ENCODE assay signal across 8 cellular contexts in genomic region chr2:189661148-189661956, GRCh38. TPM values are rescaled to one million over a fixed set of nuclear protein-coding genes. Genes with fewer than 3 reads are reported as not detected.
DNase-seq lines count a peak whose midpoint lies in the region; ATAC-seq, FAIRE-seq and TF ChIP-seq lines count a peak whose summit lies in the region.

Gene ASNSD1, plus strand, starts transcription at chr2:189661459. Its CDS starts 4,674 bp downstream, at chr2:189666133.

- RAD21 ChIA-PET in GM12878 (lab: Charles Lee; ENCODE audit: unreplicated experiment): interaction anchor here (0.6 to 2.3 kb wide), 19 partner anchors 11 to 690 kb away, joined by 3 to 14 read pairs (median 3); partner anchors contain the start of genes ANKAR, MSTN, ORMDL1 and OSGEPL1

- H3K27ac ChIP-seq in 22Rv1 (peak within 1 kb of the TSS; percentile 58), GM12878 (ENCODE audit: control insufficient read depth, insufficient read depth) (peak within 1 kb of the TSS; percentile 93)

- POLR2A ChIA-PET in GM12878 (lab: Charles Lee): interaction anchor here (0.6 to 2.4 kb wide), 7 partner anchors 8 to 101 kb away, joined by 3 to 11 read pairs (median 5); partner anchors contain the start of genes ANKAR and OSGEPL1

- TF ChIP-seq EP300 in GM12878 (IDR thresholded peaks at IDR 0.05; ENCODE audit: borderline replicate concordance in 1 of 2, control insufficient read depth in 1 of 2, low read depth in 2 of 2, low read length in 2 of 2): no peak

- peak; percentile 88 for FAIRE-seq in GM12878 (lab: Jason Lieb, UNC)

- TSS peak; percentile 86 for BruUV-seq in GM12878 (replicated peaks; lab: Mats Ljungman, UMichigan)

- peak within 1 kb of the TSS; percentile 82 for H3K4me3 ChIP-seq in GM12878
- peak within 1 kb of the TSS; percentile 95 for H3K4me3 ChIP-seq in retinal pigment epithelial cell (ENCODE audit: low read length)

- peak; percentile 93 for TF ChIP-seq RAD21 in GM12878 (IDR thresholded peaks at IDR 0.05; ENCODE audit: insufficient read depth, low read depth, low read length)

- H3K79me2 ChIP-seq in GM12878 (ENCODE audit: control insufficient read depth, insufficient read depth, low read length): peaks cover 34% of the 10 kb centered on the region

- DNase-seq in NCI-H2029 treated with DMSO at 0.1 percent for 48 hours (lab: John Stamatoyannopoulos, UW): peak; percentile 99
- DNase-seq in T1000 (lab: John Stamatoyannopoulos, UW): peak; percentile 96
- DNase-seq in GM12878 (ENCODE audit: low read depth, low spot score): peak; percentile 99
- DNase-seq in hypothalamus (lab: John Stamatoyannopoulos, UW): peak; percentile 63 to 98 (median 92)
- DNase-seq in retinal pigment epithelial cell (ENCODE audit: low read depth): peak; percentile 99

- in situ Hi-C loops in GM12878 (cut with MboI): no loop called here

- H3K9ac ChIP-seq in GM12878 (ENCODE audit: control insufficient read depth, insufficient read depth, low read length): peak within 1 kb of the TSS; percentile 99

- no peaks in the 10 kb centered on the region for H3K27me3 ChIP-seq in GM12878 (replicated peaks in 1 of 2; ENCODE audit: control insufficient read depth in 2 of 2, insufficient read depth in 2 of 2, low read length in 1 of 2)

- WGBS in GM12878 (ENCODE audit: insufficient coverage, insufficient replicate concordance, low lambda C conversion rate, missing lambda C conversion rate): 2% methylated on average over 46 of the region's 46 CpGs

- peak within 1 kb of the TSS; percentile 78 for H3K4me2 ChIP-seq in GM12878 (ENCODE audit: control insufficient read depth, insufficient read depth)

- SMC1A ChIA-PET in GM12878 (lab: Charles Lee; ENCODE audit: uncharacterized antibody, unreplicated experiment): interaction anchor here (0.6 to 6.9 kb wide), 18 partner anchors 8 to 1000 kb away, joined by 3 to 71 read pairs (median 4); partner anchors contain the start of genes ANKAR and OSGEPL1

- intact Hi-C loops in GM12878 (cut with micrococcal nuclease; ENCODE audit: unreplicated experiment): loop anchor here (1.0 to 5.0 kb wide), 8 partner anchors 13 to 521 kb away; partner anchors contain the start of genes ANKAR, ORMDL1, OSGEPL1 and PMS1

- TF ChIP-seq CTCF in 22Rv1 (IDR thresholded peaks at IDR 0.05) (peak; percentile 98), GM12878 (IDR thresholded peaks at IDR 0.05 in 2 of 3, conservative IDR thresholded peaks at IDR 0.05 in 1 of 3; ENCODE audit: control insufficient read depth in 2 of 3, extremely low read depth in 1 of 3, insufficient read depth in 1 of 3, low read depth in 3 of 3, low read length in 3 of 3) (peak; percentile 76 to 99 (median 97)), retinal pigment epithelial cell (conservative IDR thresholded peaks at IDR 0.05; ENCODE audit: low read depth, low read length) (peak; percentile 94)

- H3K36me3 ChIP-seq in GM12878 (ENCODE audit: control insufficient read depth in 2 of 2, insufficient read depth in 2 of 2, low read length in 1 of 2): peaks cover 0 to 6% of the 10 kb centered on the region in 2 experiments; a peak in 2 of 4 replicates

- H3K4me1 ChIP-seq in GM12878 (ENCODE audit: control insufficient read depth, insufficient read depth, low read length): peaks cover 13% of the 10 kb centered on the region; the same call in 1 of the 2 replicates

- no peaks in the 10 kb centered on the region for H4K20me1 ChIP-seq in GM12878 (ENCODE audit: control insufficient read depth, insufficient read depth)

- no peaks in the 10 kb centered on the region for H3K9me3 ChIP-seq in GM12878 (replicated peaks; ENCODE audit: control insufficient read depth, insufficient read depth, low read length)

- peak; percentile 99 for TF ChIP-seq POLR2A in GM12878 (IDR thresholded peaks at IDR 0.05; ENCODE audit: low read depth, low read length)

- peak; percentile 96 for ATAC-seq in GM18508 (IDR thresholded peaks at IDR 0.05; ENCODE audit: insufficient read depth, unreplicated experiment)
- ATAC-seq in HG03025 (IDR thresholded peaks at IDR 0.05; ENCODE audit: low FRiP score, unreplicated experiment): peak; percentile 94
- peak; percentile 91 for ATAC-seq in GM12878

- CTCF ChIA-PET in GM12878 (lab: Yijun Ruan, JAX): interaction anchor here (0.6 to 9.9 kb wide), 27 partner anchors 11 to 657 kb away, joined by 3 to 163 read pairs (median 4); partner anchors contain the start of genes ANKAR and OSGEPL1

- peak within 1 kb of the TSS; percentile 98 for H2AFZ ChIP-seq in GM12878 (ENCODE audit: control insufficient read depth, low read depth, low read length)

TF ChIP-seq in GM12878, 131 proteins besides CTCF, POLR2A, EP300 and RAD21 (continues in another document):
- TF ChIP-seq CREM (IDR thresholded peaks at IDR 0.05; ENCODE audit: low read depth) (peak; percentile 6; the same call in 1 of the 2 replicates), ZSCAN29 (IDR thresholded peaks at IDR 0.05) (no peak), ZBTB33 (IDR thresholded peaks at IDR 0.05) (no peak), RUNX3 (IDR thresholded peaks at IDR 0.05; ENCODE audit: low read length) (peak; percentile 90), RELA (IDR thresholded peaks at IDR 0.05; ENCODE audit: borderline replicate concordance, partially characterized antibody) (no peak), GABPA (IDR thresholded peaks at IDR 0.05; ENCODE audit: low read depth) (no peak), RAD51 (IDR thresholded peaks at IDR 0.05) (no peak), TCF3 (IDR thresholded peaks at IDR 0.05; ENCODE audit: borderline replicate concordance, insufficient read depth, low read depth, low read length) (no peak), SMARCA5 (IDR thresholded peaks at IDR 0.05) (peak; percentile 77; the same call in 1 of the 2 replicates), E2F8 (IDR thresholded peaks at IDR 0.05; ENCODE audit: low read depth, partially characterized antibody) (peak; percentile 41), LARP7 (IDR thresholded peaks at IDR 0.05) (peak; percentile 34; the same call in 1 of the 2 replicates), WRNIP1 (IDR thresholded peaks at IDR 0.05; ENCODE audit: borderline replicate concordance, low read depth, low read length) (0 out of 2 replicates have a peak, but pooled peaks have one; percentile 55)

RNA-seq across cellular contexts. Expression of gene ASNSD1, which starts in this region (rescaled TPM):
- 26.2 and 27.2 TPM in 2 replicates for total RNA-seq in GM12878 (2013; cell fraction: nucleolus; rRNA removed)
- total RNA-seq in GM12878 (2014; rRNA removed) (48.0 and 58.4 TPM in 2 replicates), GM12878 (2014; rRNA removed; fragmentation: Illumina TruSeq; extraction: Trizol) (71.5 and 79.3 TPM in 2 replicates), GM12878 (2021) (39.5 and 43.2 TPM in 2 replicates)
- 42.4 TPM for polyA plus RNA-seq in GM12878 (2011; ENCODE audit: low read depth)
- polyA plus RNA-seq in GM12878 (2011; rRNA removed) (39.1 and 63.6 TPM in 2 replicates), GM12878 (2014; fragmentation: Illumina TruSeq; extraction: Trizol) (89.8 and 119 TPM in 2 replicates), GM12878 (2014; fragmentation: Nextera tagmentation; extraction: Ambion mirVana) (10 to 100 TPM; 70.1 to 74.1 TPM), GM12878 (2014; rRNA removed) (37.6 and 42.6 TPM in 2 replicates), GM12878 (2016; fragmentation: Nextera tagmentation; extraction: Ambion mirVana) (10 to 100 TPM; 77.4 to 82.1 TPM)
- polyA plus RNA-seq in GM12878 (2011; cell fraction: cytosol; rRNA removed): 12.1 and 12.3 TPM in 2 replicates
- polyA plus RNA-seq in GM12878 (2011; cell fraction: nucleus; rRNA removed): 16.0 and 17.7 TPM in 2 replicates
- polyA plus RNA-seq in GM12878 (2012): 32.1 and 32.6 TPM in 2 replicates
- 24.7 and 31.5 TPM in 2 replicates for polyA minus RNA-seq in GM12878 (2011; rRNA and poly(A)+ RNA removed)
- polyA minus RNA-seq in GM12878 (2011; cell fraction: cytosol; rRNA and poly(A)+ RNA removed): 21.3 and 31.0 TPM in 2 replicates
- 13.3 and 16.4 TPM in 2 replicates for polyA minus RNA-seq in GM12878 (2011; cell fraction: nucleus; rRNA and poly(A)+ RNA removed)

Comparison
In these comparisons a context has a peak if more than half of its experiments do, and no peak if none do; other contexts are left out.
1. Peak in every context shown above with its lines: DNase-seq, ATAC-seq, H3K4me3 ChIP-seq and H3K27ac ChIP-seq.